ENCODE assay signal across 18 cellular contexts in genomic region chr4:39455486-39455885, GRCh38. TPM values are rescaled to one million over a fixed set of nuclear protein-coding genes. Genes with fewer than 3 reads are reported as not detected.
A peak's percentile ranks its signal among the peaks of the same experiment; 100 is the strongest.
DNase-seq lines count a peak whose midpoint lies in the region; ATAC-seq, FAIRE-seq and TF ChIP-seq lines count a peak whose summit lies in the region.
"Had no signal": no experiment of that assay in that cellular context is flagged by ENCODE, and none has a peak within 500 bp of the region (broad histone marks: within the 10 kb centered on the region; RNA-seq: fewer than 3 reads in every experiment).

No MANE protein-coding gene starts in this region.

- H3K4me3 ChIP-seq in BLaER1 treated with 17β-estradiol and CSF1 and Interleukin-3, amounts not matched to agents 10 nM and 100 nM: peak overlapping the region in 8 of 10 experiments; percentile 39 to 87 (median 84); a peak in 6 of 20 replicates
- no peak overlapping the region for H3K4me3 ChIP-seq in DOHH2 (ENCODE audit: low read length)
- no peak overlapping the region for H3K4me3 ChIP-seq in keratinocyte (ENCODE audit: control insufficient read depth in 2 of 3, extremely low read depth in 1 of 3, insufficient read depth in 2 of 3, low read depth in 1 of 3, low read length in 3 of 3)
- H3K4me3 ChIP-seq: heart right ventricle had no signal

- H3K27ac Mint-ChIP-seq in activated B cell treated with CpG ODN at 0.5 μM for 24 hours: peak overlapping the region; percentile 46

- H3K27me3 ChIP-seq in BLaER1 treated with 17β-estradiol and CSF1 and Interleukin-3, amounts not matched to agents 10 nM and 100 nM: no peaks in the 10 kb centered on the region
- H3K27me3 ChIP-seq in DOHH2 (ENCODE audit: control insufficient read depth, low read length) (no peaks in the 10 kb centered on the region), keratinocyte (ENCODE audit: control insufficient read depth, extremely low read depth, insufficient read depth, low read length) (no peaks in the 10 kb centered on the region)
- H3K27me3 ChIP-seq: heart right ventricle, upper lobe of left lung had no signal

- peak overlapping the region; percentile 14 to 98 (median 82); a peak in 17 of 22 replicates for H3K4me2 ChIP-seq in BLaER1 treated with 17β-estradiol and CSF1 and Interleukin-3, amounts not matched to agents 10 nM and 100 nM
- H3K4me2 ChIP-seq in DOHH2 (ENCODE audit: low read length) (peak overlapping the region; percentile 75), keratinocyte (ENCODE audit: control insufficient read depth, extremely low read depth, insufficient read depth, low read depth, low read length) (peak overlapping the region; percentile 92)

- H3K79me2 ChIP-seq in DOHH2 (ENCODE audit: control insufficient read depth, low read length): peaks cover 50% of the 10 kb centered on the region
- H3K79me2 ChIP-seq in keratinocyte (ENCODE audit: control insufficient read depth, insufficient read depth, low read length): peaks cover 41% of the 10 kb centered on the region

- peaks cover 89% of the 10 kb centered on the region for H3K36me3 Mint-ChIP-seq in activated B cell treated with CpG ODN at 0.5 μM for 24 hours (ENCODE audit: low read depth)

- DNase-seq in activated B cell treated with CpG ODN at 0.5 μM for 24 hours (no peak), keratinocyte (ENCODE audit: low read depth, low spot score) (no peak), NCI-H1105 treated with DMSO at 0.1 percent for 48 hours (lab: John Stamatoyannopoulos, UW) (no peak), mesenteric fat pad (ENCODE audit: low spot score) (no peak)
- DNase-seq in stimulated activated CD4-positive, alpha-beta T cell treated with anti-CD3 and anti-CD28 coated beads, Interleukin-4, amount 100 ng/mL, for 1 hour: no peak
- DNase-seq: DMS53; heart right ventricle; left cardiac atrium; NCI-H1048; posterior cingulate gyrus; stimulated activated naive CD4-positive, alpha-beta T cell; upper lobe of left lung had no signal

- peaks cover 17 to 32% (median 29%) of the 10 kb centered on the region in 10 experiments for H3K4me1 ChIP-seq in BLaER1 treated with 17β-estradiol and CSF1 and Interleukin-3, amounts not matched to agents 10 nM and 100 nM
- H3K4me1 ChIP-seq in DOHH2 (ENCODE audit: control insufficient read depth, low read length) (peaks cover 31% of the 10 kb centered on the region), keratinocyte (ENCODE audit: control insufficient read depth, extremely low read depth, insufficient read depth, low read length) (peaks cover 22% of the 10 kb centered on the region)

- FAIRE-seq in keratinocyte (lab: Jason Lieb, UNC): no peak
- FAIRE-seq: TTC549 had no signal

- no peaks in the 10 kb centered on the region for H3K27me3 Mint-ChIP-seq in activated B cell treated with CpG ODN at 0.5 μM for 24 hours

- peak overlapping the region in 8 of 11 experiments; percentile 5 to 99 (median 66); a peak in 7 of 22 replicates for H3K9ac ChIP-seq in BLaER1 treated with 17β-estradiol and CSF1 and Interleukin-3, amounts not matched to agents 10 nM and 100 nM
- H3K9ac ChIP-seq in keratinocyte (ENCODE audit: control insufficient read depth, extremely low read depth, insufficient read depth, low read length): no peak overlapping the region

- intact Hi-C loops in activated B cell treated with CpG ODN at 0.5 μM for 24 hours (cut with micrococcal nuclease): loop anchor here (5.0 to 10.0 kb wide), 4 partner anchors 413 to 849 kb away; partner anchors contain the start of genes KLF3 and N4BP2

- POLR2A ChIA-PET in activated B cell treated with CpG ODN at 0.5 μM for 24 hours (lab: Charles Lee): interaction anchor here (0.6 to 5.6 kb wide), 2 partner anchors 8 to 331 kb away, joined by 4 to 94 read pairs; no protein-coding TSS in a partner anchor

- H3K27ac ChIP-seq in BLaER1 treated with 17β-estradiol and CSF1 and Interleukin-3, amounts not matched to agents 10 nM and 100 nM: no peak overlapping the region
- H3K27ac ChIP-seq in DOHH2 (ENCODE audit: low read depth, low read length) (no peak overlapping the region), keratinocyte (ENCODE audit: control insufficient read depth, insufficient read depth, low read length) (no peak overlapping the region)
- H3K27ac ChIP-seq: C4-2B, heart right ventricle, upper lobe of left lung had no signal

- peaks cover 85% of the 10 kb centered on the region for H3F3A ChIP-seq in DOHH2 (ENCODE audit: control insufficient read depth, insufficient read depth)

- H3K4me1 Mint-ChIP-seq in activated B cell treated with CpG ODN at 0.5 μM for 24 hours: peaks cover 35% of the 10 kb centered on the region

- TF ChIP-seq CTCF in DOHH2 (IDR thresholded peaks at IDR 0.05; ENCODE audit: low read depth, low read length, poor library complexity, severe bottlenecking) (no peak), activated B cell treated with CpG ODN at 0.5 μM for 24 hours (IDR thresholded peaks at IDR 0.05) (no peak), keratinocyte (optimal IDR thresholded peaks at IDR 0.05 in 1 of 3, IDR thresholded peaks at IDR 0.05 in 1 of 3, conservative IDR thresholded peaks at IDR 0.05 in 1 of 3; ENCODE audit: extremely low read depth in 1 of 3, insufficient read depth in 2 of 3, low read length in 3 of 3) (no peak)

- H3K9me1 ChIP-seq in keratinocyte (ENCODE audit: control insufficient read depth, extremely low read depth, insufficient read depth, low read length): no peaks in the 10 kb centered on the region

- ATAC-seq in activated B cell treated with CpG ODN at 0.5 μM for 24 hours (ENCODE audit: low read depth) (no peak), GM21423 (IDR thresholded peaks at IDR 0.05; ENCODE audit: unreplicated experiment) (no peak)
- ATAC-seq: heart right ventricle, left cardiac atrium had no signal

- H3K36me3 ChIP-seq in BLaER1 treated with 17β-estradiol and CSF1 and Interleukin-3, amounts not matched to agents 10 nM and 100 nM: peaks cover 73 to 78% (median 77%) of the 10 kb centered on the region in 11 experiments
- H3K36me3 ChIP-seq in DOHH2 (ENCODE audit: control insufficient read depth, low read length) (peaks cover 88% of the 10 kb centered on the region), keratinocyte (ENCODE audit: control insufficient read depth in 2 of 2, extremely low read depth in 1 of 2, insufficient read depth in 2 of 2, low read length in 2 of 2) (peaks cover 32 to 69% of the 10 kb centered on the region in 2 experiments)

- no peak overlapping the region for H3K4me3 Mint-ChIP-seq in activated B cell treated with CpG ODN at 0.5 μM for 24 hours

- H4K20me1 ChIP-seq in BLaER1 treated with 17β-estradiol and CSF1 and Interleukin-3, amounts not matched to agents 10 nM and 100 nM: peaks cover 73 to 79% (median 76%) of the 10 kb centered on the region in 11 experiments
- H4K20me1 ChIP-seq in DOHH2 (ENCODE audit: control insufficient read depth, insufficient read depth, low read depth, low read length) (peaks cover 52% of the 10 kb centered on the region), keratinocyte (ENCODE audit: control insufficient read depth, extremely low read depth, insufficient read depth, low read length) (peaks cover 35% of the 10 kb centered on the region)

- CTCF ChIA-PET in activated B cell treated with CpG ODN at 0.5 μM for 24 hours (lab: Charles Lee): interaction anchor here (1.0 to 1.3 kb wide), 3 partner anchors 9 to 14 kb away, joined by 3 to 6 read pairs (median 3); no protein-coding TSS in a partner anchor

- H3K9me3 Mint-ChIP-seq in activated B cell treated with CpG ODN at 0.5 μM for 24 hours: no peaks in the 10 kb centered on the region

- no peaks in the 10 kb centered on the region for H3K9me3 ChIP-seq in BLaER1 treated with 17β-estradiol and CSF1 and Interleukin-3, amounts not matched to agents 10 nM and 100 nM (replicated peaks in 1 of 11)
- no peaks in the 10 kb centered on the region for H3K9me3 ChIP-seq in DOHH2 (ENCODE audit: control insufficient read depth, insufficient read depth, low read length)
- no peaks in the 10 kb centered on the region for H3K9me3 ChIP-seq in keratinocyte (ENCODE audit: control insufficient read depth, low read depth, low read length)
- H3K9me3 ChIP-seq: heart right ventricle, upper lobe of left lung had no signal

- dilution Hi-C loops in keratinocyte (cut with MboI; ENCODE audit: extremely low pct_ligation_motif_present, low sequenced_read_pairs): no loop called here

- H2AFZ ChIP-seq in keratinocyte (ENCODE audit: control insufficient read depth, low read length): no peak overlapping the region

- no peaks in the 10 kb centered on the region for H3K9me2 ChIP-seq in DOHH2 (replicated peaks; ENCODE audit: control insufficient read depth, low read length)

RNA-seq across cellular contexts. Expression of gene RPL9, which starts 3.2 kb away (rescaled TPM):
- total RNA-seq in activated B cell treated with CpG ODN at 0.5 μM for 24 hours: 2,632 and 2,865 TPM in 2 replicates
- 862 to 1,522 TPM (median 1,162 TPM) in 3 replicates for polyA plus RNA-seq in keratinocyte
- polyA plus RNA-seq in keratinocyte (2011; ENCODE audit: low read depth): 866 TPM
- polyA plus RNA-seq in keratinocyte (2011; cell fraction: cytosol; rRNA removed): 1,338 and 1,488 TPM in 2 replicates
- 237 and 367 TPM in 2 replicates for polyA plus RNA-seq in keratinocyte (2011; cell fraction: nucleus; rRNA removed)
- 1,447 and 2,168 TPM in 2 replicates for polyA plus RNA-seq in keratinocyte (2012; ENCODE audit: low replicate concordance)
- 31.7 to 203 TPM (median 93.8 TPM) in 3 replicates for polyA minus RNA-seq in keratinocyte
- polyA minus RNA-seq in keratinocyte (2011; cell fraction: cytosol; rRNA and poly(A)+ RNA removed): 442 TPM
- polyA minus RNA-seq in keratinocyte (2011; cell fraction: nucleus; rRNA and poly(A)+ RNA removed): 73.1 and 88.3 TPM in 2 replicates
- 1,339 TPM for total RNA-seq in mesenteric fat pad

RNA-seq across cellular contexts. Expression of gene LIAS, which starts 3.4 kb away (rescaled TPM):
- total RNA-seq in activated B cell treated with CpG ODN at 0.5 μM for 24 hours: 19.5 and 20.5 TPM in 2 replicates
- polyA plus RNA-seq in keratinocyte: 13.2 to 20.6 TPM (median 17.1 TPM) in 3 replicates
- polyA plus RNA-seq in keratinocyte (2011; ENCODE audit: low read depth): 15.6 TPM
- polyA plus RNA-seq in keratinocyte (2011; cell fraction: cytosol; rRNA removed): 12.3 and 17.9 TPM in 2 replicates
- 18.0 and 24.2 TPM in 2 replicates for polyA plus RNA-seq in keratinocyte (2011; cell fraction: nucleus; rRNA removed)
- polyA plus RNA-seq in keratinocyte (2012; ENCODE audit: low replicate concordance): 10.9 and 15.0 TPM in 2 replicates
- polyA minus RNA-seq in keratinocyte: 4.3 to 10.5 TPM (median 6.4 TPM) in 3 replicates
- not detected for polyA minus RNA-seq in keratinocyte (2011; cell fraction: cytosol; rRNA and poly(A)+ RNA removed)
- polyA minus RNA-seq in keratinocyte (2011; cell fraction: nucleus; rRNA and poly(A)+ RNA removed): 6.1 and 6.2 TPM in 2 replicates
- total RNA-seq in mesenteric fat pad: 8.4 TPM

RNA-seq across cellular contexts. Expression of gene KLB, which starts 48.8 kb away (rescaled TPM):
- 0.18 and 0.20 TPM in 2 replicates for total RNA-seq in activated B cell treated with CpG ODN at 0.5 μM for 24 hours
- polyA plus RNA-seq in keratinocyte: 0.03 TPM in 1 of 3 replicates, not detected in the others
- polyA plus RNA-seq in keratinocyte (2011; ENCODE audit: low read depth): not detected
- not detected in 2 replicates for polyA plus RNA-seq in keratinocyte (2011; cell fraction: cytosol; rRNA removed)
- polyA plus RNA-seq in keratinocyte (2011; cell fraction: nucleus; rRNA removed): 0.01 TPM in 1 of 2 replicates, not detected in the other
- polyA plus RNA-seq in keratinocyte (2012; ENCODE audit: low replicate concordance): 0.03 and 0.11 TPM in 2 replicates
- not detected in 3 replicates for polyA minus RNA-seq in keratinocyte
- polyA minus RNA-seq in keratinocyte (2011; cell fraction: cytosol; rRNA and poly(A)+ RNA removed): not detected
- polyA minus RNA-seq in keratinocyte (2011; cell fraction: nucleus; rRNA and poly(A)+ RNA removed): not detected in 2 replicates
- total RNA-seq in mesenteric fat pad: 7.4 TPM
- total RNA-seq: RPMI7951 had no signal

Comparison
In these comparisons a context has a peak if more than half of its experiments do, and no peak if none do; other contexts are left out.
1. H3K4me3 ChIP-seq: peak in BLaER1 treated with 17β-estradiol and CSF1 and Interleukin-3, amounts not matched to agents 10 nM and 100 nM (8 of 10); none in DOHH2 (single experiment) and keratinocyte (0 of 3).
2. Peak in every context shown above with its lines, with median percentiles within 50 percentile points of each other: H3K4me2 ChIP-seq.